17 cellular contexts compared by ENCODE assay signal in the genomic region with DNA sequence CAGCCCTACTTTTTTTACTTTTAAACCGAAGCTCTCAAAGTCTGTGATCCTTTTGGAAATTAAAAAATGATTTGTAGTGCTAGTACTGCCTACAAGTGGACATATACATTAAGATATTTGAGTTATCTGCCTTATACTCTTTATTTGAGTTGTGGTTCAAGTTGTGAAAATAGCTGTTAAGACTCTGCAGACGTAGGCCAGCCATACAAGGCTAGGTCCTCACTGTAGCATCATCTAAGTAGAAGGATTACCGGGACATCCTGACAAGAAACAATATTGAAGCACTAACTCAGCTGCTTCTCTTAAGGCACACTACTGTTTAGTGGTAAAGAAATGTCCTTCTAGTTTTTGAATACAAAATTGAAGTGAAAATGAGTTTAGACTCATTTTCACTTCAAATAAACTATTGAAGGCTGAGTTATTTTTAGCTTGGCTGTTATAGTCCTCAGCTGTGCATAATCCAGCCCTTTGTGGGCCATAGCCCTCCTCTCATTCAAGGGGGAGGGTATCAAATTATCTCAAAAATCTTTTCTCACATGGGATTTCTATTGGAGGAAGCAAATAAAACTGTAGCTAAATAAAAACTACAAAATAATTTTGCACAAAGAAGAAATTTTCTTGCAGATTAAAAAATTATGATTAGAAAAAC.
DNase-seq lines count a peak whose midpoint lies in the region; ATAC-seq and TF ChIP-seq lines count a peak whose summit lies in the region.
"Had no signal": no experiment of that assay in that cellular context is flagged by ENCODE, and none has a peak within 500 bp of the region (broad histone marks: within the 10 kb centered on the region; RNA-seq: fewer than 3 reads in every experiment).

No MANE protein-coding gene starts in this region.

- ATAC-seq in RWPE2 (ENCODE audit: low read depth), result no peak
- ATAC-seq in thoracic aorta (ENCODE audit: insufficient number of reproducible peaks, low FRiP score, low read depth), result no peak
- ATAC-seq in stimulated activated memory B cell treated with anti-CD40 and anti-IgM and Interleukin-4, amounts not matched to agents 10 μg/mL and 1 μg/mL and 100 μg/mL, for 72 hours, result no peak
- ATAC-seq in HG02981 (IDR thresholded peaks at IDR 0.05; ENCODE audit: unreplicated experiment), result no peak
- ATAC-seq in GM19395 (IDR thresholded peaks at IDR 0.05; ENCODE audit: unreplicated experiment), result no peak
- ATAC-seq: activated CD8-positive, alpha-beta T cell treated with anti-CD3 and anti-CD28 coated beads for 36 hours; left lobe of liver; stimulated activated naive CD8-positive, alpha-beta T cell treated with anti-CD3 and anti-CD28 coated beads, Interleukin-15, Interleukin-2, amounts not matched to agents 100 U/mL and 50 U/mL, for 24 hours had no signal

- no peaks in the 10 kb centered on the region for H3K27me3 Mint-ChIP-seq in nephron (ENCODE audit: low read depth)
- no peaks in the 10 kb centered on the region for H3K27me3 Mint-ChIP-seq in stimulated activated memory B cell treated with anti-CD40 and anti-IgM and Interleukin-4, amounts not matched to agents 10 μg/mL and 1 μg/mL and 100 μg/mL, for 72 hours
- H3K27me3 Mint-ChIP-seq: activated CD8-positive, alpha-beta T cell treated with anti-CD3 and anti-CD28 coated beads for 36 hours had no signal

- H3K9me3 ChIP-seq in RWPE2 (ENCODE audit: severe bottlenecking), result no peaks in the 10 kb centered on the region
- no peaks in the 10 kb centered on the region for H3K9me3 ChIP-seq in thoracic aorta
- H3K9me3 ChIP-seq: adrenal gland, BE2C had no signal

- H3K4me1 Mint-ChIP-seq in nephron, result peaks cover 53% of the 10 kb centered on the region
- H3K4me1 Mint-ChIP-seq in stimulated activated memory B cell treated with anti-CD40 and anti-IgM and Interleukin-4, amounts not matched to agents 10 μg/mL and 1 μg/mL and 100 μg/mL, for 72 hours, result no peaks in the 10 kb centered on the region

- H3K9me3 Mint-ChIP-seq in nephron, result no peaks in the 10 kb centered on the region
- no peaks in the 10 kb centered on the region for H3K9me3 Mint-ChIP-seq in stimulated activated memory B cell treated with anti-CD40 and anti-IgM and Interleukin-4, amounts not matched to agents 10 μg/mL and 1 μg/mL and 100 μg/mL, for 72 hours
- H3K9me3 Mint-ChIP-seq: activated CD8-positive, alpha-beta T cell treated with anti-CD3 and anti-CD28 coated beads for 36 hours; activated T-helper 1 cell treated with anti-CD3 and anti-CD28 coated beads, Interleukin-12 subunit alpha, Interleukin-12 subunit beta, Interleukin-2, Interleukin-4 antibody, amounts not matched to agents 30 ng/mL and 10 ng/mL and 1 ng/mL, durations not matched to agents 14 hours and 24 hours and 36 hours had no signal

- TF ChIP-seq CTCF in RWPE2 (IDR thresholded peaks at IDR 0.05; ENCODE audit: poor library complexity, severe bottlenecking), result no peak
- TF ChIP-seq CTCF in coronary artery (IDR thresholded peaks at IDR 0.05), result no peak
- no peak for TF ChIP-seq CTCF in nephron (IDR thresholded peaks at IDR 0.05; ENCODE audit: unreplicated experiment in 3 of 3)
- TF ChIP-seq CTCF in thoracic aorta (IDR thresholded peaks at IDR 0.05), result no peak

- no peaks in the 10 kb centered on the region for H3K27me3 ChIP-seq in RWPE2 (ENCODE audit: insufficient read depth, poor library complexity, severe bottlenecking)
- H3K27me3 ChIP-seq in thoracic aorta (replicated peaks; ENCODE audit: insufficient read depth), result no peaks in the 10 kb centered on the region
- H3K27me3 ChIP-seq: adrenal gland, BE2C, neural progenitor cell had no signal

- peak overlapping the region; percentile 20 to 73 (median 55) for H3K27ac Mint-ChIP-seq in nephron
- no peak overlapping the region for H3K27ac Mint-ChIP-seq in stimulated activated memory B cell treated with anti-CD40 and anti-IgM and Interleukin-4, amounts not matched to agents 10 μg/mL and 1 μg/mL and 100 μg/mL, for 72 hours
- H3K27ac Mint-ChIP-seq: activated CD8-positive, alpha-beta T cell treated with anti-CD3 and anti-CD28 coated beads for 36 hours; activated T-helper 1 cell treated with anti-CD3 and anti-CD28 coated beads, Interleukin-12 subunit alpha, Interleukin-12 subunit beta, Interleukin-2, Interleukin-4 antibody, amounts not matched to agents 30 ng/mL and 10 ng/mL and 1 ng/mL, durations not matched to agents 14 hours and 24 hours and 36 hours; neural progenitor cell had no signal

- H3K4me3 ChIP-seq in RWPE2 (ENCODE audit: severe bottlenecking), result no peak overlapping the region
- H3K4me3 ChIP-seq in coronary artery, result no peak overlapping the region
- no peak overlapping the region for H3K4me3 ChIP-seq in thoracic aorta
- H3K4me3 ChIP-seq: adrenal gland, neural progenitor cell had no signal

- H3K27ac ChIP-seq in RWPE2 (ENCODE audit: poor library complexity, severe bottlenecking) (peak overlapping the region; percentile 66), coronary artery (peak overlapping the region; percentile 84 to 95), thoracic aorta (peak overlapping the region; percentile 91 to 92)
- H3K27ac ChIP-seq: neural progenitor cell had no signal

- H3K4me3 Mint-ChIP-seq in nephron, result no peak overlapping the region
- H3K4me3 Mint-ChIP-seq in stimulated activated memory B cell treated with anti-CD40 and anti-IgM and Interleukin-4, amounts not matched to agents 10 μg/mL and 1 μg/mL and 100 μg/mL, for 72 hours, result no peak overlapping the region
- H3K4me3 Mint-ChIP-seq: activated CD8-positive, alpha-beta T cell treated with anti-CD3 and anti-CD28 coated beads for 36 hours; activated T-helper 1 cell treated with anti-CD3 and anti-CD28 coated beads, Interleukin-12 subunit alpha, Interleukin-12 subunit beta, Interleukin-2, Interleukin-4 antibody, amounts not matched to agents 30 ng/mL and 10 ng/mL and 1 ng/mL, durations not matched to agents 14 hours and 24 hours and 36 hours; neural progenitor cell had no signal

- peaks cover 17% of the 10 kb centered on the region for H3K36me3 Mint-ChIP-seq in nephron (ENCODE audit: low read depth)
- H3K36me3 Mint-ChIP-seq in stimulated activated memory B cell treated with anti-CD40 and anti-IgM and Interleukin-4, amounts not matched to agents 10 μg/mL and 1 μg/mL and 100 μg/mL, for 72 hours, result peaks cover 54% of the 10 kb centered on the region

- H3K4me1 ChIP-seq in RWPE2 (ENCODE audit: insufficient read depth, poor library complexity, severe bottlenecking) (peaks cover 27% of the 10 kb centered on the region), thoracic aorta (ENCODE audit: control insufficient read depth in 1 of 2, low read depth in 2 of 2) (peaks cover 38 to 68% of the 10 kb centered on the region in 2 donors)
- H3K4me1 ChIP-seq: BE2C had no signal

- H3K36me3 ChIP-seq in RWPE2 (ENCODE audit: low read depth), result 0 out of 2 replicates have a peak, but pooled peaks cover 3% of the 10 kb centered on the region
- H3K36me3 ChIP-seq in thoracic aorta, result no peaks in the 10 kb centered on the region
- H3K36me3 ChIP-seq: adrenal gland, BE2C, neural progenitor cell had no signal

- no peak for DNase-seq in RWPE2 (ENCODE audit: low spot score)
- no peak for DNase-seq in coronary artery (ENCODE audit: low spot score)
- no peak for DNase-seq in thoracic aorta (ENCODE audit: low spot score)
- no peak for DNase-seq in UCSD-AML1 (lab: John Stamatoyannopoulos, UW; ENCODE audit: unreplicated experiment)
- DNase-seq: activated CD8-positive, alpha-beta T cell treated with anti-CD3 and anti-CD28 coated beads for 36 hours; adrenal gland; BE2C; NCI-H2081; NCI-H526 treated with DMSO at 0.1 percent for 48 hours; stimulated activated naive CD8-positive, alpha-beta T cell treated with anti-CD3 and anti-CD28 coated beads, Interleukin-15, Interleukin-2, amounts not matched to agents 100 U/mL and 50 U/mL, for 24 hours had no signal
